In genomic region chr3:150414989-150415388, GRCh38 we compare ENCODE assay signal across 11 cellular contexts. TPM values are rescaled to one million over a fixed set of nuclear protein-coding genes. Genes with fewer than 3 reads are reported as not detected.
DNase-seq lines count a peak whose midpoint lies in the region; ATAC-seq and TF ChIP-seq lines count a peak whose summit lies in the region.
"Had no signal": no experiment of that assay in that cellular context is flagged by ENCODE, and none has a peak within 500 bp of the region (broad histone marks: within the 10 kb centered on the region; RNA-seq: fewer than 3 reads in every experiment).

No MANE protein-coding gene starts in this region.

- H3K36me3 ChIP-seq in SK-N-SH (replicated peaks in 1 of 2; ENCODE audit: control insufficient read depth in 1 of 2, insufficient read depth in 2 of 2, low read length in 1 of 2): peaks cover 49 to 53% of the 10 kb centered on the region in 2 experiments

- H3K4me2 ChIP-seq in SK-N-SH: peak overlapping the region; percentile 90

- H3K4me3 Mint-ChIP-seq in activated T-cell treated with anti-CD3 and anti-CD28 coated beads, Interleukin-2, amount 50 U/mL, for 72 hours: peak overlapping the region; percentile 75 to 87
- H3K4me3 Mint-ChIP-seq in stimulated activated naive CD8-positive, alpha-beta T cell treated with anti-CD3 and anti-CD28 coated beads, Interleukin-15, amount 100 ng/mL, for 72 hours: peak overlapping the region; percentile 39 to 82

- H3K27ac ChIP-seq in SK-N-SH (ENCODE audit: low read depth in 2 of 2, low read length in 1 of 2): peak overlapping the region in 1 of 2 experiments; percentile 67; a peak in 2 of 4 replicates
- H3K27ac ChIP-seq: C4-2B had no signal

- 32% methylated on average over 4 of the region's 4 CpGs for WGBS in SK-N-SH (ENCODE audit: low lambda C conversion rate)

- CTCF ChIA-PET in SK-N-SH (lab: Yijun Ruan, JAX): interaction anchor here (0.7 kb wide), 1 partner anchor 82 kb away, joined by 3 read pairs; no protein-coding TSS in a partner anchor

- TF ChIP-seq CTCF in SK-N-SH (IDR thresholded peaks at IDR 0.05): no peak

- TF ChIP-seq EP300 in SK-N-SH (IDR thresholded peaks at IDR 0.05; ENCODE audit: borderline replicate concordance in 1 of 2, low read depth in 1 of 2, low read length in 1 of 2): no peak

- no peaks in the 10 kb centered on the region for H3K9me3 ChIP-seq in SK-N-SH

- peak overlapping the region; percentile 87 to 91; a peak in 2 of 4 replicates for H3K4me3 ChIP-seq in SK-N-SH (ENCODE audit: low read depth in 2 of 2, low read length in 1 of 2)

- peaks cover 100% of the 10 kb centered on the region for H3K79me2 ChIP-seq in SK-N-SH (ENCODE audit: insufficient read depth)

- no peaks in the 10 kb centered on the region for H3K27me3 Mint-ChIP-seq in activated T-cell treated with anti-CD3 and anti-CD28 coated beads, Interleukin-2, amount 50 U/mL, for 72 hours (ENCODE audit: low read depth)
- H3K27me3 Mint-ChIP-seq in stimulated activated naive CD8-positive, alpha-beta T cell treated with anti-CD3 and anti-CD28 coated beads, Interleukin-15, amount 100 ng/mL, for 72 hours: no peaks in the 10 kb centered on the region
- H3K27me3 Mint-ChIP-seq: activated CD8-positive, alpha-beta memory T cell treated with anti-CD3 and anti-CD28 coated beads, Interleukin-2, amount 10 ng/mL, durations not matched to agents 7 days and 5 days had no signal

- no peak for TF ChIP-seq RAD21 in SK-N-SH (IDR thresholded peaks at IDR 0.05; ENCODE audit: low read length)

- no peaks in the 10 kb centered on the region for H3K27me3 ChIP-seq in SK-N-SH (ENCODE audit: insufficient read depth)

- no peaks in the 10 kb centered on the region for H3K9me3 Mint-ChIP-seq in activated T-cell treated with anti-CD3 and anti-CD28 coated beads, Interleukin-2, amount 50 U/mL, for 72 hours
- no peaks in the 10 kb centered on the region for H3K9me3 Mint-ChIP-seq in stimulated activated naive CD8-positive, alpha-beta T cell treated with anti-CD3 and anti-CD28 coated beads, Interleukin-15, amount 100 ng/mL, for 72 hours

- no peak overlapping the region for H3K27ac Mint-ChIP-seq in activated T-cell treated with anti-CD3 and anti-CD28 coated beads, Interleukin-2, amount 50 U/mL, for 72 hours
- no peak overlapping the region for H3K27ac Mint-ChIP-seq in stimulated activated naive CD8-positive, alpha-beta T cell treated with anti-CD3 and anti-CD28 coated beads, Interleukin-15, amount 100 ng/mL, for 72 hours
- H3K27ac Mint-ChIP-seq: activated CD8-positive, alpha-beta memory T cell treated with anti-CD3 and anti-CD28 coated beads, Interleukin-2, amount 10 ng/mL, durations not matched to agents 7 days and 5 days had no signal

- ATAC-seq in activated T-cell treated with anti-CD3 and anti-CD28 coated beads, Interleukin-2, amount 50 U/mL, for 72 hours (replicated peaks in 1 of 2): no peak
- no peak for ATAC-seq in stimulated activated naive CD8-positive, alpha-beta T cell treated with anti-CD3 and anti-CD28 coated beads, Interleukin-15, amount 100 ng/mL, for 72 hours
- ATAC-seq in GM19324 (IDR thresholded peaks at IDR 0.05; ENCODE audit: low FRiP score, unreplicated experiment): no peak
- ATAC-seq in HG03520 (IDR thresholded peaks at IDR 0.05; ENCODE audit: unreplicated experiment): no peak
- ATAC-seq: activated CD8-positive, alpha-beta memory T cell treated with anti-CD3 and anti-CD28 coated beads, Interleukin-2, amount 10 ng/mL, durations not matched to agents 7 days and 5 days had no signal

- H3K9me2 ChIP-seq in SK-N-SH: no peaks in the 10 kb centered on the region

- H3K9ac ChIP-seq in SK-N-SH: no peak overlapping the region; the same call in 1 of the 2 replicates

- POLR2A ChIA-PET in SK-N-SH (lab: Yijun Ruan, JAX): no interaction called here

- no peak overlapping the region for H2AFZ ChIP-seq in SK-N-SH (ENCODE audit: low read depth)

- H4K20me1 ChIP-seq in SK-N-SH (ENCODE audit: insufficient read depth): peaks cover 100% of the 10 kb centered on the region

- H3F3A ChIP-seq in SK-N-SH (replicated peaks; ENCODE audit: insufficient read depth): peaks cover 18% of the 10 kb centered on the region

- DNase-seq in activated T-cell treated with anti-CD3 and anti-CD28 coated beads, Interleukin-2, amount 50 U/mL, for 72 hours: no peak
- no peak for DNase-seq in activated T-cell treated with anti-CD3 and anti-CD28 coated beads, Interleukin-2, amount 50 U/mL, for 1 hour
- DNase-seq in SK-N-SH (no peak), fibroblast of peridontal ligament (ENCODE audit: extremely low read depth) (peak; percentile 46), inferior parietal cortex (ENCODE audit: extremely low spot score) (no peak)
- DNase-seq in stimulated activated naive CD8-positive, alpha-beta T cell treated with anti-CD3 and anti-CD28 coated beads, Interleukin-15, amount 100 ng/mL, for 72 hours: no peak
- DNase-seq: activated CD8-positive, alpha-beta memory T cell treated with anti-CD3 and anti-CD28 coated beads, Interleukin-2, amount 10 ng/mL, durations not matched to agents 7 days and 5 days; NK-92 treated with Interleukin-12 subunit alpha and Interleukin-12 subunit beta, amount 100 ng/mL, for 24 hours had no signal

- peaks cover 9 to 16% of the 10 kb centered on the region in 2 donors for H3K36me3 Mint-ChIP-seq in activated T-cell treated with anti-CD3 and anti-CD28 coated beads, Interleukin-2, amount 50 U/mL, for 72 hours (ENCODE audit: insufficient read depth in 2 of 2)

- H3K4me1 ChIP-seq in SK-N-SH (ENCODE audit: control insufficient read depth in 1 of 2, insufficient read depth in 2 of 2, low read depth in 1 of 2, low read length in 1 of 2): peaks cover 5 to 31% of the 10 kb centered on the region in 2 experiments; a peak in 3 of 4 replicates

- H3K4me1 Mint-ChIP-seq in activated T-cell treated with anti-CD3 and anti-CD28 coated beads, Interleukin-2, amount 50 U/mL, for 72 hours (ENCODE audit: low read depth): peaks cover 79% of the 10 kb centered on the region
- H3K4me1 Mint-ChIP-seq in stimulated activated naive CD8-positive, alpha-beta T cell treated with anti-CD3 and anti-CD28 coated beads, Interleukin-15, amount 100 ng/mL, for 72 hours: peaks cover 52% of the 10 kb centered on the region

TF ChIP-seq in SK-N-SH, 30 proteins besides CTCF, POLR2A, EP300 and RAD21:
- TF ChIP-seq FOSL2 (IDR thresholded peaks at IDR 0.05; ENCODE audit: borderline replicate concordance, low read depth) (peak; percentile 14; the same call in 1 of the 2 replicates), USF1 (IDR thresholded peaks at IDR 0.05; ENCODE audit: borderline replicate concordance, low read depth) (no peak), TCF12 (IDR thresholded peaks at IDR 0.05) (peak; percentile 33), JUND (IDR thresholded peaks at IDR 0.05) (0 out of 2 replicates have a peak, but pooled peaks have one; percentile 22)

RNA-seq across cellular contexts. Expression of gene TSC22D2, which starts 6.9 kb away (rescaled TPM):
- 10 to 100 TPM; 20.2 to 20.9 TPM for total RNA-seq in activated T-cell treated with anti-CD3 and anti-CD28 coated beads, Interleukin-2, amount 50 U/mL, for 72 hours
- 4.4 and 4.8 TPM in 2 replicates for polyA plus RNA-seq in SK-N-SH (2012; rRNA removed)
- 7.3 and 7.9 TPM in 2 replicates for polyA plus RNA-seq in SK-N-SH (2012; cell fraction: cytosol; rRNA removed)
- 4.3 and 13.1 TPM in 2 replicates for polyA plus RNA-seq in SK-N-SH (2012; cell fraction: nucleus; rRNA removed)
